In the genomic region with DNA sequence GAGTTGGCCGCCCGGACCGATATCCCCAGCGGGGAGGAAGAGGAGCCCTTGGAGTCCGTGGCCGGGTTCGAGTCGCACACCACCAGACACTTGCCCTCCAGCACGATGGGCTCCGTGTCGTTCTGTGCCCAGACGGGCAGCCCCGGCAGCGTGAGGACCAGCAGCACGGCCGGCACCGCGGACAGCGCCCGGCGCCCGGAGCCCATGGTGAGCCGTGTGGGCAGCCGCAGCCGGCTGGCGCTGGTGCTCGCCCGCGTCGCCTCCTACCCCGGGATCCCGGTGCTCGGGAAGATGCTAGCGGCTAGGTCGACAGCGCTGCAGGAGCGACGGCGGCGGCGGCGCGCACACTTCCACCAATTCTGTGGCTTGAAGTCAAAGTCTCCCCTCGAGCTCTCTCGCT, we compare ENCODE assay signal across 22 cellular contexts. TPM values are rescaled to one million over a fixed set of nuclear protein-coding genes. Genes with fewer than 3 reads are reported as not detected.
DNase-seq lines count a peak whose midpoint lies in the region; ATAC-seq, FAIRE-seq and TF ChIP-seq lines count a peak whose summit lies in the region.
"Had no signal": no experiment of that assay in that cellular context is flagged by ENCODE, and none has a peak within 500 bp of the region (broad histone marks: within the 10 kb centered on the region; RNA-seq: fewer than 3 reads in every experiment).

No MANE protein-coding gene starts in this region.

- no peaks in the 10 kb centered on the region for H3K4me1 Mint-ChIP-seq in stimulated activated effector memory CD8-positive, alpha-beta T cell treated with anti-CD3 and anti-CD28 coated beads, Interleukin-12 subunit alpha, Interleukin-12 subunit beta, amount 100 ng/mL, for 72 hours
- H3K4me1 Mint-ChIP-seq in Caco-2 (ENCODE audit: low read depth, unreplicated experiment) = no peaks in the 10 kb centered on the region
- H3K4me1 Mint-ChIP-seq: CD4-positive, CD25-positive, alpha-beta regulatory T cell; naive thymus-derived CD4-positive, alpha-beta T cell had no signal

- CTCF ChIA-PET in Caco-2 (lab: Charles Lee) = no interaction called here

- no peak overlapping the region for H4K8ac ChIP-seq in mesendoderm (ENCODE audit: low read depth, low read length)

- BruUV-seq in Caco-2 (replicated peaks; lab: Mats Ljungman, UMichigan) = no TSS peak

- H3K27ac Mint-ChIP-seq in stimulated activated effector memory CD8-positive, alpha-beta T cell treated with anti-CD3 and anti-CD28 coated beads, Interleukin-12 subunit alpha, Interleukin-12 subunit beta, amount 100 ng/mL, for 72 hours = no peak overlapping the region
- H3K27ac Mint-ChIP-seq in Caco-2 (ENCODE audit: unreplicated experiment) = no peak overlapping the region
- H3K27ac Mint-ChIP-seq: CD4-positive, CD25-positive, alpha-beta regulatory T cell; naive thymus-derived CD4-positive, alpha-beta T cell; T-helper 1 cell treated with Interleukin-12 subunit alpha and Interleukin-12 subunit beta and Interleukin-4 antibody, amounts not matched to agents 30 μg/mL and 1 μg/mL, for 36 hours had no signal

- H3K23ac ChIP-seq in mesendoderm (ENCODE audit: low read length) = no peak overlapping the region

- H2BK120ac ChIP-seq in mesendoderm (ENCODE audit: low read depth, low read length) = no peak overlapping the region

- POLR2A ChIA-PET in Caco-2 (lab: Charles Lee) = no interaction called here

- no peak overlapping the region for H3K18ac ChIP-seq in mesendoderm (ENCODE audit: low read length)

- H3K79me1 ChIP-seq in mesendoderm (ENCODE audit: low read length) = no peaks in the 10 kb centered on the region

- H3K56ac ChIP-seq in mesendoderm (ENCODE audit: low read length) = no peak overlapping the region

- H3K27ac ChIP-seq in foreskin keratinocyte = no peak overlapping the region
- no peak overlapping the region for H3K27ac ChIP-seq in mesendoderm (ENCODE audit: low read depth, low read length)
- H3K27ac ChIP-seq: left ventricle myocardium inferior had no signal

- H3K4me1 ChIP-seq in foreskin keratinocyte (no peaks in the 10 kb centered on the region), mesendoderm (ENCODE audit: control insufficient read depth, low read depth, low read length) (no peaks in the 10 kb centered on the region), Caco-2 (no peaks in the 10 kb centered on the region)

- DNase-seq in NCI-H82 (lab: John Stamatoyannopoulos, UW) = peak; percentile 34
- DNase-seq in NCI-H82 treated with DMSO at 0.1 percent for 48 hours (lab: John Stamatoyannopoulos, UW; ENCODE audit: unreplicated experiment) = no peak
- DNase-seq in foreskin keratinocyte = peak; percentile 5 to 20
- DNase-seq in mesendoderm = peak; percentile 62
- peak; percentile 88 for DNase-seq in urothelium cell line (ENCODE audit: low spot score)
- DNase-seq in stimulated activated effector memory CD8-positive, alpha-beta T cell treated with anti-CD3 and anti-CD28 coated beads, Interleukin-12 subunit alpha, Interleukin-12 subunit beta, amount 100 ng/mL, for 72 hours (ENCODE audit: low spot score in 2 of 2) = no peak
- DNase-seq in NCI-H510A (lab: John Stamatoyannopoulos, UW) = no peak
- no peak for DNase-seq in Caco-2
- DNase-seq: activated CD4-positive, CD25-positive, alpha-beta regulatory T cell; activated effector memory CD4-positive, alpha-beta T cell treated with Interleukin-2 at 50 U/mL for 16 hours; CD4-positive, CD25-positive, alpha-beta regulatory T cell; cortex of kidney; DND-41; GOT3; left ventricle myocardium inferior; naive thymus-derived CD4-positive, alpha-beta T cell; NCI-H774; stimulated activated CD4-positive, alpha-beta T cell treated with anti-CD3 and anti-CD28 coated beads, Interleukin-2, amount 100 ng/mL, for 48 hours had no signal

- H3K36me3 ChIP-seq in mesendoderm (ENCODE audit: control insufficient read depth, insufficient read depth, low read length) (no peaks in the 10 kb centered on the region), Caco-2 (ENCODE audit: control insufficient read depth, insufficient read depth, low read length) (no peaks in the 10 kb centered on the region)
- H3K36me3 ChIP-seq: left ventricle myocardium inferior had no signal

- intact Hi-C loops in Caco-2 (cut with micrococcal nuclease; ENCODE audit: unreplicated experiment) = no loop called here

- peaks cover 20% of the 10 kb centered on the region; the same call in 1 of the 2 replicates for H3K9me3 ChIP-seq in Caco-2
- H3K9me3 ChIP-seq: left ventricle myocardium inferior had no signal

- H3K4me3 ChIP-seq in mesendoderm (ENCODE audit: low read length) (no peak overlapping the region), Caco-2 (ENCODE audit: low read depth, low read length) (no peak overlapping the region)
- H3K4me3 ChIP-seq: left ventricle myocardium inferior had no signal

- peaks cover 8% of the 10 kb centered on the region for H3K9me3 Mint-ChIP-seq in stimulated activated effector memory CD8-positive, alpha-beta T cell treated with anti-CD3 and anti-CD28 coated beads, Interleukin-12 subunit alpha, Interleukin-12 subunit beta, amount 100 ng/mL, for 72 hours
- peaks cover 22% of the 10 kb centered on the region for H3K9me3 Mint-ChIP-seq in Caco-2 (ENCODE audit: unreplicated experiment)

- H2AK5ac ChIP-seq in mesendoderm (ENCODE audit: low read length) = no peak overlapping the region

- peak; percentile 9 for FAIRE-seq in urothelium cell line (lab: Jason Lieb, UNC)
- FAIRE-seq: A204.1 had no signal

- no peak overlapping the region for H3K9ac ChIP-seq in mesendoderm (ENCODE audit: low read length)

- H2BK5ac ChIP-seq in mesendoderm (ENCODE audit: low read length) = no peak overlapping the region

- no peaks in the 10 kb centered on the region for H3K79me2 ChIP-seq in mesendoderm (ENCODE audit: control insufficient read depth, insufficient read depth, low read length)

- H2BK15ac ChIP-seq in mesendoderm (replicated peaks; ENCODE audit: low read depth) = no peak overlapping the region

- peaks cover 56% of the 10 kb centered on the region for H3K27me3 ChIP-seq in foreskin keratinocyte
- peaks cover 51% of the 10 kb centered on the region for H3K27me3 ChIP-seq in mesendoderm (ENCODE audit: insufficient read depth, low read length, poor library complexity)
- H3K27me3 ChIP-seq in Caco-2 (replicated peaks; ENCODE audit: control insufficient read depth, insufficient read depth, low read length) = no peaks in the 10 kb centered on the region

- H3K4me3 Mint-ChIP-seq in stimulated activated effector memory CD8-positive, alpha-beta T cell treated with anti-CD3 and anti-CD28 coated beads, Interleukin-12 subunit alpha, Interleukin-12 subunit beta, amount 100 ng/mL, for 72 hours = no peak overlapping the region
- no peak overlapping the region for H3K4me3 Mint-ChIP-seq in Caco-2 (ENCODE audit: unreplicated experiment)
- H3K4me3 Mint-ChIP-seq: CD4-positive, CD25-positive, alpha-beta regulatory T cell; naive thymus-derived CD4-positive, alpha-beta T cell; T-helper 1 cell treated with Interleukin-12 subunit alpha and Interleukin-12 subunit beta and Interleukin-4 antibody, amounts not matched to agents 30 μg/mL and 1 μg/mL, for 36 hours had no signal

- peaks cover 5% of the 10 kb centered on the region for H3K36me3 Mint-ChIP-seq in stimulated activated effector memory CD8-positive, alpha-beta T cell treated with anti-CD3 and anti-CD28 coated beads, Interleukin-12 subunit alpha, Interleukin-12 subunit beta, amount 100 ng/mL, for 72 hours
- H3K36me3 Mint-ChIP-seq in Caco-2 (ENCODE audit: insufficient read depth, unreplicated experiment) = no peaks in the 10 kb centered on the region
- H3K36me3 Mint-ChIP-seq: CD4-positive, CD25-positive, alpha-beta regulatory T cell had no signal

- peaks cover 2% of the 10 kb centered on the region for H3K27me3 Mint-ChIP-seq in Caco-2 (ENCODE audit: insufficient read depth, unreplicated experiment)

- no peak overlapping the region for H3K4me2 ChIP-seq in mesendoderm (ENCODE audit: low read length)

- no CpG with 5 or more reads among the region's 45 CpGs for WGBS in mesendoderm (ENCODE audit: extremely low coverage, insufficient coverage, low lambda C conversion rate)

- H3K4ac ChIP-seq in mesendoderm (ENCODE audit: low read depth, low read length) = no peak overlapping the region

- no peak overlapping the region for H4K5ac ChIP-seq in mesendoderm (ENCODE audit: low read length)

- TF ChIP-seq CTCF in foreskin keratinocyte (conservative IDR thresholded peaks at IDR 0.05) = no peak
- TF ChIP-seq CTCF in Caco-2 (IDR thresholded peaks at IDR 0.05; ENCODE audit: insufficient read depth in 1 of 2, low read depth in 1 of 2, low read length in 1 of 2, severe bottlenecking in 1 of 2, unreplicated experiment in 1 of 2) = no peak

- ATAC-seq in foreskin keratinocyte = peak; percentile 67
- no peak for ATAC-seq in stimulated activated effector memory CD8-positive, alpha-beta T cell treated with anti-CD3 and anti-CD28 coated beads, Interleukin-12 subunit alpha, Interleukin-12 subunit beta, amount 100 ng/mL, for 72 hours
- ATAC-seq: esophagus mucosa; naive thymus-derived CD4-positive, alpha-beta T cell had no signal

RNA-seq across cellular contexts. Expression of gene CBLN4, which starts 1.4 kb away (rescaled TPM):
- total RNA-seq in foreskin keratinocyte = not detected in 2 replicates
- not detected in 2 replicates for polyA plus RNA-seq in foreskin keratinocyte
- polyA plus RNA-seq in mesendoderm (2013, experiment 1 of 2) = 0.01 TPM
- not detected for polyA plus RNA-seq in mesendoderm (2013, experiment 2 of 2)
- not detected in 2 replicates for total RNA-seq in Caco-2 (2022)
- total RNA-seq: activated CD8-positive, alpha-beta memory T cell treated with anti-CD3 and anti-CD28 coated beads for 36 hours; CD4-positive, CD25-positive, alpha-beta regulatory T cell; esophagus mucosa; left ventricle myocardium inferior; naive thymus-derived CD4-positive, alpha-beta T cell had no signal
- polyA plus RNA-seq: CD4-positive, CD25-positive, alpha-beta regulatory T cell; naive thymus-derived CD4-positive, alpha-beta T cell had no signal

Comparison
In these comparisons a context has a peak if more than half of its experiments do, and no peak if none do; other contexts are left out.
1. DNase-seq: peak in NCI-H82 (single experiment), foreskin keratinocyte (2 of 2), mesendoderm (single experiment) and urothelium cell line (single experiment); none in NCI-H82 treated with DMSO at 0.1 percent for 48 hours (single experiment), stimulated activated effector memory CD8-positive, alpha-beta T cell treated with anti-CD3 and anti-CD28 coated beads, Interleukin-12 subunit alpha, Interleukin-12 subunit beta, amount 100 ng/mL, for 72 hours (0 of 2), NCI-H510A (single experiment) and Caco-2 (0 of 2).